Comparison of ENCODE assay signal across 32 cellular contexts in genomic region chr3:146574173-146574572, GRCh38. TPM values are rescaled to one million over a fixed set of nuclear protein-coding genes. Genes with fewer than 3 reads are reported as not detected.
"Had no signal": no experiment of that assay in that cellular context is flagged by ENCODE, and none has a peak within 500 bp of the region (broad histone marks: within the 10 kb centered on the region; RNA-seq: fewer than 3 reads in every experiment).

No MANE protein-coding gene starts in this region.

- H3K4me3 ChIP-seq: heart left ventricle, left lung, lower lobe of right lung, ovary, prostate gland, sigmoid colon, suprapubic skin, thoracic aorta, tibial artery, upper lobe of right lung had no signal

- H3K9me3 Mint-ChIP-seq: immature natural killer cell; naive B cell; natural killer cell; stimulated activated effector memory CD8-positive, alpha-beta T cell treated with anti-CD3 and anti-CD28 coated beads, Interleukin-12 subunit alpha, Interleukin-12 subunit beta, amount 100 ng/mL, for 72 hours; stimulated activated naive CD8-positive, alpha-beta T cell treated with anti-CD3 and anti-CD28 coated beads, Interleukin-15, Interleukin-2, amounts not matched to agents 100 ng/mL and 50 ng/mL, for 24 hours had no signal

- H3K27ac ChIP-seq: heart left ventricle, left lung, lower lobe of right lung, ovary, prostate gland, sigmoid colon, suprapubic skin, thoracic aorta, tibial artery, upper lobe of right lung had no signal

- H3K9me3 ChIP-seq: heart left ventricle, left lung, lower lobe of right lung, ovary, prostate gland, sigmoid colon, suprapubic skin, thoracic aorta, tibial artery, upper lobe of right lung had no signal

- H3K4me1 Mint-ChIP-seq: immature natural killer cell; naive B cell; stimulated activated effector memory CD8-positive, alpha-beta T cell treated with anti-CD3 and anti-CD28 coated beads, Interleukin-12 subunit alpha, Interleukin-12 subunit beta, amount 100 ng/mL, for 72 hours had no signal

- H3K27ac Mint-ChIP-seq: immature natural killer cell; naive B cell; natural killer cell; stimulated activated effector memory CD8-positive, alpha-beta T cell treated with anti-CD3 and anti-CD28 coated beads, Interleukin-12 subunit alpha, Interleukin-12 subunit beta, amount 100 ng/mL, for 72 hours; stimulated activated naive CD8-positive, alpha-beta T cell treated with anti-CD3 and anti-CD28 coated beads, Interleukin-15, Interleukin-2, amounts not matched to agents 100 ng/mL and 50 ng/mL, for 24 hours had no signal

- H3K4me3 Mint-ChIP-seq: immature natural killer cell; naive B cell; natural killer cell; stimulated activated effector memory CD8-positive, alpha-beta T cell treated with anti-CD3 and anti-CD28 coated beads, Interleukin-12 subunit alpha, Interleukin-12 subunit beta, amount 100 ng/mL, for 72 hours; stimulated activated naive CD8-positive, alpha-beta T cell treated with anti-CD3 and anti-CD28 coated beads, Interleukin-15, Interleukin-2, amounts not matched to agents 100 ng/mL and 50 ng/mL, for 24 hours had no signal

- H3K27me3 ChIP-seq: left lung, ovary, sigmoid colon, suprapubic skin, tibial artery, upper lobe of right lung had no signal

- ATAC-seq: heart left ventricle; left colon; left lung; lower lobe of right lung; natural killer cell; right cardiac atrium; stimulated activated effector memory CD8-positive, alpha-beta T cell treated with anti-CD3 and anti-CD28 coated beads, Interleukin-12 subunit alpha, Interleukin-12 subunit beta, amount 100 ng/mL, for 72 hours; upper lobe of right lung had no signal

- H3K36me3 Mint-ChIP-seq: immature natural killer cell; naive B cell; natural killer cell; stimulated activated effector memory CD8-positive, alpha-beta T cell treated with anti-CD3 and anti-CD28 coated beads, Interleukin-12 subunit alpha, Interleukin-12 subunit beta, amount 100 ng/mL, for 72 hours had no signal

- H3K4me1 ChIP-seq: heart left ventricle, lower lobe of right lung, prostate gland, sigmoid colon, suprapubic skin, tibial artery, upper lobe of right lung had no signal

- DNase-seq: heart left ventricle; hypothalamus; immature natural killer cell; kidney; left colon; left lung; lower lobe of right lung; mammary epithelial cell; mesenchymal stem cell; naive B cell; natural killer cell; ovary; posterior cingulate gyrus; retina; right cardiac atrium; sigmoid colon; small intestine; stimulated activated CD4-positive, alpha-beta T cell treated with anti-CD3 and anti-CD28 coated beads, Interleukin-2, amount 100 ng/mL, for 24 hours; stimulated activated CD4-positive, alpha-beta T cell treated with anti-CD3 and anti-CD28 coated beads, Interleukin-4, amount 100 ng/mL, for 1 hour; stimulated activated naive CD4-positive, alpha-beta T cell; tibial artery; trophoblast cell; upper lobe of right lung had no signal

- H3K36me3 ChIP-seq: heart left ventricle, left lung, lower lobe of right lung, ovary, prostate gland, sigmoid colon, suprapubic skin, thoracic aorta, tibial artery, upper lobe of right lung had no signal

- H3K27me3 Mint-ChIP-seq: stimulated activated naive CD8-positive, alpha-beta T cell treated with anti-CD3 and anti-CD28 coated beads, Interleukin-15, Interleukin-2, amounts not matched to agents 100 ng/mL and 50 ng/mL, for 24 hours had no signal

RNA-seq across cellular contexts. Expression of gene PLSCR5, which starts 31.0 kb away (rescaled TPM):
- total RNA-seq: heart left ventricle, kidney, left colon, left lung, liver, lower lobe of right lung, mammary epithelial cell, mononuclear cell, natural killer cell, omental fat pad, ovary, prostate gland, right cardiac atrium, sigmoid colon, subcutaneous adipose tissue, suprapubic skin, thoracic aorta, upper lobe of right lung had no signal
- polyA plus RNA-seq: heart left ventricle, immature natural killer cell, liver, mammary epithelial cell, ovary, right cardiac atrium, sigmoid colon, small intestine had no signal
